ENCODE assay signal across 28 cellular contexts in genomic region chr9:128337972-128338371, GRCh38.
"Had no signal": no experiment of that assay in that cellular context is flagged by ENCODE, and none has a peak within 500 bp of the region (broad histone marks: within the 10 kb centered on the region; RNA-seq: fewer than 3 reads in every experiment).

No MANE protein-coding gene starts in this region.

- H3K27ac Mint-ChIP-seq: immature natural killer cell; nephron; stimulated activated naive B cell treated with anti-CD40 and anti-IgM and Interleukin-4, amounts not matched to agents 10 μg/mL and 1 μg/mL and 100 μg/mL, for 72 hours had no signal

- H3K4me3 ChIP-seq: left lung, lower lobe of right lung, pancreas, prostate gland, skin epidermis, stomach, testis, thyroid gland, transverse colon, upper lobe of right lung had no signal

- H3K9me3 Mint-ChIP-seq: immature natural killer cell; naive thymus-derived CD8-positive, alpha-beta T cell; nephron; stimulated activated naive B cell treated with anti-CD40 and anti-IgM and Interleukin-4, amounts not matched to agents 10 μg/mL and 1 μg/mL and 100 μg/mL, for 72 hours had no signal

- DNase-seq: hypothalamus; immature natural killer cell; kidney; left colon; left lung; lower lobe of right lung; mammary epithelial cell; mesenchymal stem cell; naive thymus-derived CD8-positive, alpha-beta T cell; pancreas; posterior cingulate gyrus; retina; right cardiac atrium; stimulated activated CD4-positive, alpha-beta T cell treated with anti-CD3 and anti-CD28 coated beads, Interleukin-12 subunit alpha, Interleukin-12 subunit beta, amount 100 ng/mL, for 4 hours; stimulated activated CD4-positive, alpha-beta T cell treated with anti-CD3 and anti-CD28 coated beads, Interleukin-15, amount 100 ng/mL, for 24 hours; stimulated activated CD4-positive, alpha-beta T cell treated with anti-CD3 and anti-CD28 coated beads, Interleukin-2, amount 100 ng/mL, for 24 hours; stimulated activated CD4-positive, alpha-beta T cell treated with anti-CD3 and anti-CD28 coated beads, Interleukin-4, amount 100 ng/mL, for 1 hour; stimulated activated naive B cell treated with anti-CD40 and anti-IgM and Interleukin-4, amounts not matched to agents 10 μg/mL and 1 μg/mL and 100 μg/mL, for 72 hours; stimulated activated naive CD8-positive, alpha-beta T cell treated with anti-CD3 and anti-CD28 coated beads, Interleukin-15, Interleukin-2, amounts not matched to agents 100 U/mL and 50 U/mL, for 24 hours; stomach; testis; transverse colon; upper lobe of right lung had no signal

- H3K36me3 ChIP-seq: pancreas, prostate gland had no signal

- ATAC-seq: left colon; left lung; lower lobe of right lung; naive thymus-derived CD8-positive, alpha-beta T cell; pancreas; right cardiac atrium; sciatic nerve; stimulated activated naive B cell treated with anti-CD40 and anti-IgM and Interleukin-4, amounts not matched to agents 10 μg/mL and 1 μg/mL and 100 μg/mL, for 72 hours; stimulated activated naive CD8-positive, alpha-beta T cell treated with anti-CD3 and anti-CD28 coated beads, Interleukin-15, Interleukin-2, amounts not matched to agents 100 U/mL and 50 U/mL, for 24 hours; upper lobe of right lung had no signal

- H3K4me1 ChIP-seq: prostate gland had no signal

- H3K27me3 ChIP-seq: left lung, pancreas, stomach, testis, thyroid gland, transverse colon, upper lobe of right lung had no signal

- H3K27me3 Mint-ChIP-seq: naive thymus-derived CD8-positive, alpha-beta T cell; stimulated activated naive B cell treated with anti-CD40 and anti-IgM and Interleukin-4, amounts not matched to agents 10 μg/mL and 1 μg/mL and 100 μg/mL, for 72 hours had no signal

- H3K4me3 Mint-ChIP-seq: naive thymus-derived CD8-positive, alpha-beta T cell; nephron; stimulated activated naive B cell treated with anti-CD40 and anti-IgM and Interleukin-4, amounts not matched to agents 10 μg/mL and 1 μg/mL and 100 μg/mL, for 72 hours had no signal

- H3K27ac ChIP-seq: left lung, lower lobe of right lung, pancreas, prostate gland, skin epidermis, stomach, testis, transverse colon, upper lobe of right lung had no signal

- H3K36me3 Mint-ChIP-seq: naive thymus-derived CD8-positive, alpha-beta T cell had no signal

- H3K9me3 ChIP-seq: left lung, lower lobe of right lung, pancreas, prostate gland, stomach, testis, thyroid gland, transverse colon, upper lobe of right lung had no signal
